ENCODE assay signal across 9 cellular contexts in genomic region chr3:16516695-16517481, GRCh38. TPM values are rescaled to one million over a fixed set of nuclear protein-coding genes. Genes with fewer than 3 reads are reported as not detected.
DNase-seq lines count a peak whose midpoint lies in the region; TF ChIP-seq lines count a peak whose summit lies in the region.
"Had no signal": no experiment of that assay in that cellular context is flagged by ENCODE, and none has a peak within 500 bp of the region (broad histone marks: within the 10 kb centered on the region; RNA-seq: fewer than 3 reads in every experiment).

No MANE protein-coding gene starts in this region.

- H3K27me3 Mint-ChIP-seq in HFFc6 (ENCODE audit: insufficient read depth) (peaks cover 10% of the 10 kb centered on the region), neural crest cell (ENCODE audit: low read depth) (peaks cover 68% of the 10 kb centered on the region)
- H3K27me3 Mint-ChIP-seq: activated naive CD8-positive, alpha-beta T cell had no signal

- peaks cover 41% of the 10 kb centered on the region for H3K4me1 Mint-ChIP-seq in HFFc6 (ENCODE audit: low read depth)
- H3K4me1 Mint-ChIP-seq in neural crest cell: peaks cover 27% of the 10 kb centered on the region

- H3K4me3 Mint-ChIP-seq in HFFc6 (no peak overlapping the region), neural crest cell (peak overlapping the region; percentile 50)
- H3K4me3 Mint-ChIP-seq: activated naive CD8-positive, alpha-beta T cell had no signal

- DNase-seq in NCI-H748 (lab: John Stamatoyannopoulos, UW; ENCODE audit: unreplicated experiment): peak; percentile 59
- no peak for DNase-seq in NCI-H748 treated with DMSO at 0.1 percent for 48 hours (lab: John Stamatoyannopoulos, UW)
- peak; percentile 58 for DNase-seq in HFFc6
- DNase-seq in SK-MEL-5 (ENCODE audit: low read depth, low spot score): peak; percentile 63
- DNase-seq in epithelial cell of esophagus (ENCODE audit: low read depth): peak; percentile 54
- no peak for DNase-seq in neural crest cell (ENCODE audit: low read depth, low spot score)
- no peak for DNase-seq in GM19240 (ENCODE audit: insufficient read length, low spot score)
- DNase-seq in activated CD8-positive, alpha-beta memory T cell treated with anti-CD3 and anti-CD28 coated beads, Interleukin-2, amount 50 U/mL, for 48 hours: no peak

- H3K9me3 Mint-ChIP-seq in HFFc6 (no peaks in the 10 kb centered on the region), neural crest cell (no peaks in the 10 kb centered on the region)

- TF ChIP-seq CTCF in HFFc6 (IDR thresholded peaks at IDR 0.05): peak; percentile 78
- TF ChIP-seq CTCF in epithelial cell of esophagus (IDR thresholded peaks at IDR 0.05; ENCODE audit: insufficient read depth, low read depth, low read length, missing control alignments): peak; percentile 72
- TF ChIP-seq CTCF in neural crest cell (conservative IDR thresholded peaks at IDR 0.05): peak; percentile 43

- H3K27ac Mint-ChIP-seq in HFFc6 (no peak overlapping the region), neural crest cell (ENCODE audit: unreplicated experiment) (no peak overlapping the region)
- H3K27ac Mint-ChIP-seq: activated naive CD8-positive, alpha-beta T cell had no signal

- in situ Hi-C loops in SK-MEL-5 (cut with HindIII; ENCODE audit: low pct_unique_long_range_greater_than_20kb, low sequenced_read_pairs): no loop called here

- no peak overlapping the region for H3K4me3 ChIP-seq in epithelial cell of esophagus (ENCODE audit: low read length)

- H3K36me3 Mint-ChIP-seq in HFFc6 (ENCODE audit: low read depth) (no peaks in the 10 kb centered on the region), neural crest cell (ENCODE audit: low read depth) (no peaks in the 10 kb centered on the region)
- H3K36me3 Mint-ChIP-seq: activated naive CD8-positive, alpha-beta T cell had no signal

RNA-seq across cellular contexts. Expression of gene RFTN1, which starts 3.4 kb away (rescaled TPM):
- 10 to 100 TPM; 53.4 to 62.4 (median 57.4) TPM for total RNA-seq in HFFc6 (2021; fragmentation: NEBNext Ultra II Directional; extraction: Animal tissue kit (Norgen Biotek cat#: 25700))
- 1.8 and 2.8 TPM in 2 replicates for total RNA-seq in SK-MEL-5 (2014; rRNA removed; shearing (Covaris generic))
- 5.9 and 7.5 TPM in 2 replicates for polyA plus RNA-seq in SK-MEL-5 (2015; cell fraction: cytosol; rRNA removed)
- 3.0 and 4.4 TPM in 2 replicates for polyA plus RNA-seq in SK-MEL-5 (2015; cell fraction: nucleus; rRNA removed)
- 1.9 and 2.0 TPM in 2 replicates for total RNA-seq in neural crest cell

Comparison
In these comparisons a context has a peak if more than half of its experiments do, and no peak if none do; other contexts are left out.
1. DNase-seq: peak in NCI-H748 (single experiment), HFFc6 (single experiment), SK-MEL-5 (single experiment) and epithelial cell of esophagus (single experiment); none in NCI-H748 treated with DMSO at 0.1 percent for 48 hours (single experiment), neural crest cell (single experiment), GM19240 (single experiment) and activated CD8-positive, alpha-beta memory T cell treated with anti-CD3 and anti-CD28 coated beads, Interleukin-2, amount 50 U/mL, for 48 hours (single experiment).
2. RNA of gene RFTN1, which starts 3.4 kb away (total RNA-seq): 53.4 to 62.4 TPM in HFFc6; 1.9 to 2.0 TPM in neural crest cell and 1.8 to 2.8 TPM in SK-MEL-5; every median in the first group is over 10 times any median in the second.
3. Peak in every context shown above with its lines, with median percentiles within 50 percentile points of each other: CTCF ChIP-seq.